Comparison of ENCODE assay signal across 8 cellular contexts in the genomic region with DNA sequence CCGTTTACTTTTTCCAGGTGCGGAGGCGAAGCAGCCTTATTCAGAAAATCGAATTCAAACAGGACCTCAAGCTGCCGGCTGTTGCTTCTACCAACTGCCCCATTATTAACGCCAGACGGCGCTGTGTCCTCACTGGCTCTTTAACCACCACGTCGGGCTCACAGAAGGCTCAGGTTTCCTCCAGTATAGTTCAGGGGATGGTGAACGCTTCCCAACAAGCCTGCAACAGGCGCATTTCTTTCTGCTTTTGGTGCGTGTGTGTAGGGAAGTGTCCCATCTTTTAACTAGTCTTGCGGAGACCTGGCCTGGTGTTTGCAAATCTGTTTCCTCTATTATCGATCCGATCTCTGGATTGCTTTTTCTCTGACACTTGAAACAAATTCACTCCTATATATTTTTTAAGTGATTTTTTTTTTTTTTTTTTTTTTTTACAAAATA.
DNase-seq lines count a peak whose midpoint lies in the region; ATAC-seq and TF ChIP-seq lines count a peak whose summit lies in the region.

No MANE protein-coding gene starts in this region.

- peak; percentile 98 for TF ChIP-seq CTCF in GM12873 (IDR thresholded peaks at IDR 0.05; ENCODE audit: insufficient read depth, low read depth, low read length, missing control alignments)

- peak; percentile 90 to 96 for DNase-seq in NCI-H446 (lab: John Stamatoyannopoulos, UW)
- peak; percentile 23 for DNase-seq in activated CD4-positive, CD25-positive, alpha-beta regulatory T cell treated with anti-CD3 and anti-CD28 coated beads, Interleukin-2, amount 50 U/mL, for 16 hours (ENCODE audit: low read depth, low spot score)
- DNase-seq in central memory CD4-positive, alpha-beta T cell: peak; percentile 40
- peak; percentile 82 for DNase-seq in kidney glomerular epithelial cell (lab: John Stamatoyannopoulos, UW)
- peak; percentile 69 to 75 for DNase-seq in stimulated activated CD4-positive, alpha-beta T cell treated with anti-CD3 and anti-CD28 coated beads, Interleukin-2, amount 100 ng/mL, for 24 hours

- ATAC-seq in HG03159 (IDR thresholded peaks at IDR 0.05; ENCODE audit: unreplicated experiment) (peak; percentile 68), GM21447 (IDR thresholded peaks at IDR 0.05; ENCODE audit: unreplicated experiment) (no peak)

Comparison
In these comparisons a context has a peak if more than half of its experiments do, and no peak if none do; other contexts are left out.
1. DNase-seq: peak in every context shown above with its lines; median percentile 93 in NCI-H446; 82 in kidney glomerular epithelial cell; 72 in stimulated activated CD4-positive, alpha-beta T cell treated with anti-CD3 and anti-CD28 coated beads, Interleukin-2, amount 100 ng/mL, for 24 hours; 40 in central memory CD4-positive, alpha-beta T cell; 23 in activated CD4-positive, CD25-positive, alpha-beta regulatory T cell treated with anti-CD3 and anti-CD28 coated beads, Interleukin-2, amount 50 U/mL, for 16 hours.